13 cellular contexts compared by ENCODE assay signal in genomic region chr15:56341201-56341600, GRCh38.
"Had no signal": no experiment of that assay in that cellular context is flagged by ENCODE, and none has a peak within 500 bp of the region (broad histone marks: within the 10 kb centered on the region; RNA-seq: fewer than 3 reads in every experiment).

No MANE protein-coding gene starts in this region.

- DNase-seq: activated CD4-positive, alpha-beta T cell treated with anti-CD3 and anti-CD28 coated beads, Interleukin-2, amount 50 U/mL, for 4 hours; activated CD4-positive, CD25-positive, alpha-beta regulatory T cell treated with anti-CD3 and anti-CD28 coated beads, Interleukin-2, amount 50 U/mL, for 72 hours; activated CD8-positive, alpha-beta memory T cell treated with anti-CD3 and anti-CD28 coated beads, Interleukin-2, amount 10 ng/mL, durations not matched to agents 7 days and 5 days; activated effector memory CD4-positive, alpha-beta T cell treated with Interleukin-2 at 50 U/mL for 16 hours; activated T-cell treated with anti-CD3 and anti-CD28 coated beads, Interleukin-2, amount 50 U/mL, for 24 hours; amygdala; endodermal cell; head of caudate nucleus; ovary; stimulated activated CD4-positive, alpha-beta T cell treated with anti-CD3 and anti-CD28 coated beads, Interleukin-4, amount 100 ng/mL, for 24 hours; testis had no signal

- H3K36me3 ChIP-seq: neural progenitor cell, ovary had no signal

- H3K9me3 ChIP-seq: ovary, testis had no signal

- H3K4me1 ChIP-seq: testis had no signal

- H3K27me3 ChIP-seq: neural progenitor cell, ovary, testis had no signal

- H3K27ac ChIP-seq: neural progenitor cell, ovary, testis had no signal

- H3K4me3 ChIP-seq: neural progenitor cell, ovary, testis had no signal

- ATAC-seq: activated CD8-positive, alpha-beta memory T cell treated with anti-CD3 and anti-CD28 coated beads, Interleukin-2, amount 10 ng/mL, durations not matched to agents 7 days and 5 days; activated naive CD4-positive, alpha-beta T cell treated with anti-CD3 and anti-CD28 coated beads, Interleukin-2, amount 50 U/mL, for 72 hours had no signal
